ENCODE assay signal across 1 cellular context in the genomic region with DNA sequence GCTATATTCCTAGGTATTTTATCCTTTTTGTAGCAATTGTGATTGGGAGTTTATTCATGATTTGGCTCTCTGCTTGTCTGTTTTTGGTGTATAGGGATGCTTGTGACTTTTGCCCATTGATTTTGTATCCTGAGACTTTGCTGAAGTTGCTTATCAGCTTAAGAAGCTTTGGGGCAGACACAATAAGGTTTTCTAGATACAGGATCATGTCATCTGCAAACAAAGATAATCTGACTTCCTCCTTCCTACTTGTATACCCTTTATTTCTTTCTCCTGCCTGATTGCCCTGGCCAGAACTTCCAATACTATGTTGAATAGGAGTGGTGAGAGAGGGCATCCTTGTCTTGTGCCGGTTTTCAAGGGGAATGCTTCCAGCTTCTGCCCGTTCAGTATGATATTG.
TF ChIP-seq lines count a peak whose summit lies in the region.
"Not testable (repeated sequence)": the region's sequence is repeated elsewhere in the genome, so short reads cannot be mapped to it uniquely, and the experiment has no call there.

No MANE protein-coding gene starts in this region.

TF ChIP-seq in K562, 482 proteins besides CTCF, POLR2A, EP300 and RAD21 (continued from another document and continues in another):
- TF ChIP-seq, protein P1, sequence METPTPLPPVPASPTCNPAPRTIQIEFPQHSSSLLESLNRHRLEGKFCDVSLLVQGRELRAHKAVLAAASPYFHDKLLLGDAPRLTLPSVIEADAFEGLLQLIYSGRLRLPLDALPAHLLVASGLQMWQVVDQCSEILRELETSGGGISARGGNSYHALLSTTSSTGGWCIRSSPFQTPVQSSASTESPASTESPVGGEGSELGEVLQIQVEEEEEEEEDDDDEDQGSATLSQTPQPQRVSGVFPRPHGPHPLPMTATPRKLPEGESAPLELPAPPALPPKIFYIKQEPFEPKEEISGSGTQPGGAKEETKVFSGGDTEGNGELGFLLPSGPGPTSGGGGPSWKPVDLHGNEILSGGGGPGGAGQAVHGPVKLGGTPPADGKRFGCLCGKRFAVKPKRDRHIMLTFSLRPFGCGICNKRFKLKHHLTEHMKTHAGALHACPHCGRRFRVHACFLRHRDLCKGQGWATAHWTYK (CRISPR knock-in tag; IDR thresholded peaks at IDR 0.05) = peak; percentile 69; the same call in 1 of the 2 replicates
- peak; percentile 96 for TF ChIP-seq SMARCE1 (IDR thresholded peaks at IDR 0.05)
- peak; percentile 67; the same call in 1 of the 2 replicates for TF ChIP-seq STAT5A (IDR thresholded peaks at IDR 0.05; ENCODE audit: borderline replicate concordance, low read length)
- peak; percentile 48; the same call in 1 of the 2 replicates for TF ChIP-seq CTBP1 (IDR thresholded peaks at IDR 0.05; ENCODE audit: borderline replicate concordance)
- peak; percentile 38 for TF ChIP-seq NCOA4 (IDR thresholded peaks at IDR 0.05; ENCODE audit: partially characterized antibody)
- TF ChIP-seq GABPB2 (CRISPR knock-in tag; conservative IDR thresholded peaks at IDR 0.05) = 0 out of 2 replicates have a peak, but pooled peaks have one; percentile 30
- peak; percentile 95 for TF ChIP-seq DPF2 (IDR thresholded peaks at IDR 0.05)
- TF ChIP-seq NCOA1 (IDR thresholded peaks at IDR 0.05; ENCODE audit: low read depth) = peak; percentile 82; the same call in 1 of the 2 replicates
- TF ChIP-seq CBFA2T3 (IDR thresholded peaks at IDR 0.05) = peak; percentile 96
- 0 out of 2 replicates have a peak, but pooled peaks have one; percentile 57 for TF ChIP-seq ZNF197 (CRISPR knock-in tag; IDR thresholded peaks at IDR 0.05; ENCODE audit: low read depth)
- TF ChIP-seq NR4A1 (CRISPR knock-in tag; IDR thresholded peaks at IDR 0.05); FOXM1 (CRISPR knock-in tag; IDR thresholded peaks at IDR 0.05; ENCODE audit: low read depth); TOE1 (CRISPR knock-in tag; IDR thresholded peaks at IDR 0.05; ENCODE audit: borderline replicate concordance, low read depth); JUND (tag; IDR thresholded peaks at IDR 0.05; ENCODE audit: borderline replicate concordance, low read depth, low read length): not testable (repeated sequence)
- peak; percentile 53; the same call in 1 of the 2 replicates for TF ChIP-seq NR4A1 (tag; IDR thresholded peaks at IDR 0.05)
- peak; percentile 94 for TF ChIP-seq ELF4 (CRISPR knock-in tag; IDR thresholded peaks at IDR 0.05)
- TF ChIP-seq FOSL1 (tag; conservative IDR thresholded peaks at IDR 0.05) = peak; percentile 53
- TF ChIP-seq MAZ (CRISPR knock-in tag; conservative IDR thresholded peaks at IDR 0.05 in 1 of 2, IDR thresholded peaks at IDR 0.05 in 1 of 2) = peak in 1 of 2 experiments; percentile 56; a peak in 1 of 4 replicates
- peak; percentile 65; the same call in 1 of the 2 replicates for TF ChIP-seq POLR2AphosphoS5 (IDR thresholded peaks at IDR 0.05; ENCODE audit: control insufficient read depth, insufficient read depth, low read depth, low read length)
- peak; percentile 89 for TF ChIP-seq ZFP1 (CRISPR knock-in tag; IDR thresholded peaks at IDR 0.05)
- peak; percentile 78 for TF ChIP-seq KHSRP (IDR thresholded peaks at IDR 0.05)
- peak; percentile 81; the same call in 1 of the 2 replicates for TF ChIP-seq CHAMP1 (IDR thresholded peaks at IDR 0.05)
- TF ChIP-seq MEIS2 (IDR thresholded peaks at IDR 0.05; ENCODE audit: partially characterized antibody) = peak; percentile 17
- TF ChIP-seq MTA1 (IDR thresholded peaks at IDR 0.05; ENCODE audit: borderline replicate concordance) = peak; percentile 86
- peak; percentile 99 for TF ChIP-seq ARID1B (IDR thresholded peaks at IDR 0.05)
- TF ChIP-seq HMGN3 (IDR thresholded peaks at IDR 0.05; ENCODE audit: borderline replicate concordance, extremely low read depth, insufficient read length, low read depth, low read length) = peak; percentile 47
- TF ChIP-seq ZNF644 (tag; IDR thresholded peaks at IDR 0.05; ENCODE audit: low read depth) = peak; percentile 60; the same call in 1 of the 2 replicates
- TF ChIP-seq, protein P2, sequence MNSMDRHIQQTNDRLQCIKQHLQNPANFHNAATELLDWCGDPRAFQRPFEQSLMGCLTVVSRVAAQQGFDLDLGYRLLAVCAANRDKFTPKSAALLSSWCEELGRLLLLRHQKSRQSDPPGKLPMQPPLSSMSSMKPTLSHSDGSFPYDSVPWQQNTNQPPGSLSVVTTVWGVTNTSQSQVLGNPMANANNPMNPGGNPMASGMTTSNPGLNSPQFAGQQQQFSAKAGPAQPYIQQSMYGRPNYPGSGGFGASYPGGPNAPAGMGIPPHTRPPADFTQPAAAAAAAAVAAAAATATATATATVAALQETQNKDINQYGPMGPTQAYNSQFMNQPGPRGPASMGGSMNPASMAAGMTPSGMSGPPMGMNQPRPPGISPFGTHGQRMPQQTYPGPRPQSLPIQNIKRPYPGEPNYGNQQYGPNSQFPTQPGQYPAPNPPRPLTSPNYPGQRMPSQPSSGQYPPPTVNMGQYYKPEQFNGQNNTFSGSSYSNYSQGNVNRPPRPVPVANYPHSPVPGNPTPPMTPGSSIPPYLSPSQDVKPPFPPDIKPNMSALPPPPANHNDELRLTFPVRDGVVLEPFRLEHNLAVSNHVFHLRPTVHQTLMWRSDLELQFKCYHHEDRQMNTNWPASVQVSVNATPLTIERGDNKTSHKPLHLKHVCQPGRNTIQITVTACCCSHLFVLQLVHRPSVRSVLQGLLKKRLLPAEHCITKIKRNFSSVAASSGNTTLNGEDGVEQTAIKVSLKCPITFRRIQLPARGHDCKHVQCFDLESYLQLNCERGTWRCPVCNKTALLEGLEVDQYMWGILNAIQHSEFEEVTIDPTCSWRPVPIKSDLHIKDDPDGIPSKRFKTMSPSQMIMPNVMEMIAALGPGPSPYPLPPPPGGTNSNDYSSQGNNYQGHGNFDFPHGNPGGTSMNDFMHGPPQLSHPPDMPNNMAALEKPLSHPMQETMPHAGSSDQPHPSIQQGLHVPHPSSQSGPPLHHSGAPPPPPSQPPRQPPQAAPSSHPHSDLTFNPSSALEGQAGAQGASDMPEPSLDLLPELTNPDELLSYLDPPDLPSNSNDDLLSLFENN (IDR thresholded peaks at IDR 0.05; ENCODE audit: low read depth in 2 of 2, low read length in 2 of 2) = 0 out of 4 replicates have a peak, but pooled peaks of 1 of the 2 experiments have one; percentile 55
- peak; percentile 95 for TF ChIP-seq NCOR1 (IDR thresholded peaks at IDR 0.05)
- peak; percentile 37 to 57; a peak in 2 of 4 replicates for TF ChIP-seq FOXK2 (conservative IDR thresholded peaks at IDR 0.05 in 1 of 2, IDR thresholded peaks at IDR 0.05 in 1 of 2; ENCODE audit: low read depth in 2 of 2)
- peak; percentile 95 for TF ChIP-seq TCF3 (CRISPR knock-in tag; IDR thresholded peaks at IDR 0.05)
- TF ChIP-seq ZNF583 (CRISPR knock-in tag; IDR thresholded peaks at IDR 0.05) = 0 out of 2 replicates have a peak, but pooled peaks have one; percentile 36
- peak; percentile 96 for TF ChIP-seq SOX6 (IDR thresholded peaks at IDR 0.05)
- TF ChIP-seq ZNF766 (CRISPR knock-in tag; conservative IDR thresholded peaks at IDR 0.05) = peak; percentile 65; the same call in 1 of the 2 replicates
- 0 out of 2 replicates have a peak, but pooled peaks have one; percentile 26 for TF ChIP-seq ETV5 (CRISPR knock-in tag; IDR thresholded peaks at IDR 0.05; ENCODE audit: low read depth)
- TF ChIP-seq, protein P3, sequence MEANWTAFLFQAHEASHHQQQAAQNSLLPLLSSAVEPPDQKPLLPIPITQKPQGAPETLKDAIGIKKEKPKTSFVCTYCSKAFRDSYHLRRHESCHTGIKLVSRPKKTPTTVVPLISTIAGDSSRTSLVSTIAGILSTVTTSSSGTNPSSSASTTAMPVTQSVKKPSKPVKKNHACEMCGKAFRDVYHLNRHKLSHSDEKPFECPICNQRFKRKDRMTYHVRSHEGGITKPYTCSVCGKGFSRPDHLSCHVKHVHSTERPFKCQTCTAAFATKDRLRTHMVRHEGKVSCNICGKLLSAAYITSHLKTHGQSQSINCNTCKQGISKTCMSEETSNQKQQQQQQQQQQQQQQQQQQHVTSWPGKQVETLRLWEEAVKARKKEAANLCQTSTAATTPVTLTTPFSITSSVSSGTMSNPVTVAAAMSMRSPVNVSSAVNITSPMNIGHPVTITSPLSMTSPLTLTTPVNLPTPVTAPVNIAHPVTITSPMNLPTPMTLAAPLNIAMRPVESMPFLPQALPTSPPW (CRISPR knock-in tag; IDR thresholded peaks at IDR 0.05) = peak; percentile 34; the same call in 1 of the 2 replicates
- peak; percentile 82 for TF ChIP-seq NFIC (IDR thresholded peaks at IDR 0.05)
- TF ChIP-seq HEY1 (CRISPR knock-in tag; IDR thresholded peaks at IDR 0.05; ENCODE audit: borderline replicate concordance) = 0 out of 2 replicates have a peak, but pooled peaks have one; percentile 66
- TF ChIP-seq AFF1 (IDR thresholded peaks at IDR 0.05; ENCODE audit: low read depth in 1 of 2, partially characterized antibody in 2 of 2) = peak; percentile 42 to 73
- 0 out of 2 replicates have a peak, but pooled peaks have one; percentile 59 for TF ChIP-seq TARDBP (IDR thresholded peaks at IDR 0.05)
- TF ChIP-seq SPI1 (IDR thresholded peaks at IDR 0.05; ENCODE audit: borderline replicate concordance, low read depth, low read length) = peak; percentile 74; the same call in 1 of the 2 replicates
- peak in 1 of 2 experiments; percentile 71; a peak in 2 of 4 replicates for TF ChIP-seq FOXA3 (CRISPR knock-in tag; conservative IDR thresholded peaks at IDR 0.05 in 1 of 2, IDR thresholded peaks at IDR 0.05 in 1 of 2)
- TF ChIP-seq TBL1XR1 (IDR thresholded peaks at IDR 0.05; ENCODE audit: low read length in 2 of 2) = 0 out of 4 replicates have a peak, but pooled peaks of 1 of the 2 experiments have one; percentile 45
- TF ChIP-seq ZBTB17 (CRISPR knock-in tag; IDR thresholded peaks at IDR 0.05) = 0 out of 2 replicates have a peak, but pooled peaks have one; percentile 43
- peak; percentile 90 for TF ChIP-seq SMARCC2 (IDR thresholded peaks at IDR 0.05; ENCODE audit: low read depth)
- peak; percentile 95 for TF ChIP-seq FOXM1 (IDR thresholded peaks at IDR 0.05; ENCODE audit: low read depth)
- TF ChIP-seq ZNF584 (CRISPR knock-in tag; IDR thresholded peaks at IDR 0.05; ENCODE audit: low read depth) = 0 out of 2 replicates have a peak, but pooled peaks have one; percentile 23
- TF ChIP-seq TOE1 (IDR thresholded peaks at IDR 0.05; ENCODE audit: borderline replicate concordance) = peak; percentile 34; the same call in 1 of the 2 replicates
- peak; percentile 79 for TF ChIP-seq SMAD3 (CRISPR knock-in tag; conservative IDR thresholded peaks at IDR 0.05)
- TF ChIP-seq ZNF316 (IDR thresholded peaks at IDR 0.05) = peak; percentile 54
- TF ChIP-seq JUND (IDR thresholded peaks at IDR 0.05; ENCODE audit: borderline replicate concordance, low read depth, low read length) = peak; percentile 16; the same call in 1 of the 2 replicates
- TF ChIP-seq CCNT2 (IDR thresholded peaks at IDR 0.05; ENCODE audit: borderline replicate concordance, extremely low read depth, insufficient read length, low read depth, low read length) = peak; percentile 76
- TF ChIP-seq ZNF175 (CRISPR knock-in tag; IDR thresholded peaks at IDR 0.05; ENCODE audit: low read depth) = 0 out of 2 replicates have a peak, but pooled peaks have one; percentile 28
- TF ChIP-seq ATF7 (IDR thresholded peaks at IDR 0.05) = peak; percentile 36; the same call in 1 of the 2 replicates
- peak; percentile 54; the same call in 1 of the 2 replicates for TF ChIP-seq LEF1 (IDR thresholded peaks at IDR 0.05)
- TF ChIP-seq KLF16 (IDR thresholded peaks at IDR 0.05) = peak; percentile 92
- peak; percentile 57; the same call in 1 of the 2 replicates for TF ChIP-seq MBD2 (IDR thresholded peaks at IDR 0.05; ENCODE audit: borderline replicate concordance, low read depth)
- peak; percentile 42 for TF ChIP-seq CXXC5 (CRISPR knock-in tag; IDR thresholded peaks at IDR 0.05)
- peak; percentile 95 for TF ChIP-seq CBFA2T2 (conservative IDR thresholded peaks at IDR 0.05)
- TF ChIP-seq CC2D1A (IDR thresholded peaks at IDR 0.05) = peak; percentile 92
- TF ChIP-seq SMAD4 (CRISPR knock-in tag; conservative IDR thresholded peaks at IDR 0.05) = peak; percentile 90
- TF ChIP-seq PHB2 (IDR thresholded peaks at IDR 0.05; ENCODE audit: low read depth) = peak; percentile 94
- peak in 1 of 2 experiments; percentile 56; a peak in 1 of 4 replicates for TF ChIP-seq HDAC1 (IDR thresholded peaks at IDR 0.05)
